In the genomic region with DNA sequence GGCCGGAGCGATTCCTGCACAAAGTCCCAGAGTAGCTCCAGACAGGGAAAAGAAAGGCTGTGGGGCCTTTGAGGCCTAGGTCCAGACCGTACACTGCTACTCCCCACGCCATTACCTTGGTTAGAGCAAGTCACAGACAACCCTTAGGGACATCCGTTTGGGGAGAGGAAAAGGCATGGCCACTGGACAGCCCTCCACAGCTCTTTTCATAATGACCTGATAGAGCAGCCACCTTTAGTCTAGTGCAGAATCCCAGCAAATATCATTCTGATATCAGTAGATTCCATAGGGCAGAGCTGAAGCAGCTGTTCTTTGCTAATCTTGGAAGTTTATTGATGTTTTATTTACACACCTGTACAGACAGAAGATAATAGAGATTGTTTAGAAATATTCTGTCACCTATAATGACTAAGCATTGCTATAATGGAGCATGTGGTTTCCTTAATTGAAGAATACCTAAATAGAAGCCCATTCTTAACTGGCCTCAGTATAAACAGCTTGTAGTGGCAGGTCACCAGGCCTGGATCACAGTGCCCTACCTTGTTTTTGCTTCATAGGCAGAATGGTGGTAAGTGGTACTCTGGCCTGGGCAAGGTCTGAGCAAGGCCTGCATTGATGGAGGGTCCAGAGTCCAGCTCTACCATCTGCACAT, we compare ENCODE assay signal across 8 cellular contexts. TPM values are rescaled to one million over a fixed set of nuclear protein-coding genes. Genes with fewer than 3 reads are reported as not detected.
A peak's percentile ranks its signal among the peaks of the same experiment; 100 is the strongest.
DNase-seq lines count a peak whose midpoint lies in the region; ATAC-seq and TF ChIP-seq lines count a peak whose summit lies in the region.

No MANE protein-coding gene starts in this region.

- H3K27ac ChIP-seq in OCI-LY1 (ENCODE audit: low read depth, low read length, poor library complexity, severe bottlenecking): peak overlapping the region; percentile 95
- peak overlapping the region; percentile 85 to 94 (median 92) for H3K27ac ChIP-seq in gastrocnemius medialis
- peak overlapping the region in 1 of 2 donors; percentile 48 for H3K27ac ChIP-seq in testis

- H3K4me2 ChIP-seq in OCI-LY1 (ENCODE audit: low read length): no peak overlapping the region

- TF ChIP-seq POLR2A in gastrocnemius medialis (IDR thresholded peaks at IDR 0.05) (no peak), testis (IDR thresholded peaks at IDR 0.05) (no peak)

- H3K27ac Mint-ChIP-seq in effector memory CD8-positive, alpha-beta T cell: peak overlapping the region; percentile 95 to 99

- H3K27me3 ChIP-seq in OCI-LY1 (ENCODE audit: insufficient read depth, low read length) (no peaks in the 10 kb centered on the region), gastrocnemius medialis (no peaks in the 10 kb centered on the region), H7 (ENCODE audit: control insufficient read depth, insufficient read depth, low read length) (no peaks in the 10 kb centered on the region), testis (no peaks in the 10 kb centered on the region)

- no peaks in the 10 kb centered on the region for H3K79me2 ChIP-seq in OCI-LY1 (ENCODE audit: insufficient read depth, low read length)

- no peaks in the 10 kb centered on the region for H3F3A ChIP-seq in OCI-LY1 (ENCODE audit: insufficient read depth, low read length)

- peak overlapping the region; percentile 65 to 74 for H3K4me3 Mint-ChIP-seq in effector memory CD8-positive, alpha-beta T cell

- H3K9me3 ChIP-seq in OCI-LY1 (ENCODE audit: low read length): no peaks in the 10 kb centered on the region
- no peaks in the 10 kb centered on the region for H3K9me3 ChIP-seq in gastrocnemius medialis
- H3K9me3 ChIP-seq in testis: no peaks in the 10 kb centered on the region

- 89 to 90% methylated on average over 5 of the region's 5 CpGs for WGBS in testis, 2 donors

- no peaks in the 10 kb centered on the region for H3K9me2 ChIP-seq in OCI-LY1 (ENCODE audit: low read depth, low read length)

- H4K20me1 ChIP-seq in OCI-LY1 (ENCODE audit: insufficient read depth, low read length): no peaks in the 10 kb centered on the region

- no peak for ATAC-seq in effector memory CD8-positive, alpha-beta T cell (replicated peaks)
- ATAC-seq in gastrocnemius medialis (peak; percentile 1 to 2), HG03469 (IDR thresholded peaks at IDR 0.05; ENCODE audit: unreplicated experiment) (no peak)

- no peak overlapping the region for H3K9ac ChIP-seq in OCI-LY1 (ENCODE audit: low read length)

- no peak overlapping the region for H2AFZ ChIP-seq in OCI-LY1 (ENCODE audit: low read length)

- H3K4me1 ChIP-seq in OCI-LY1 (ENCODE audit: insufficient read depth, low read length, severe bottlenecking): peaks cover 64% of the 10 kb centered on the region
- peaks cover 87 to 94% of the 10 kb centered on the region in 2 donors for H3K4me1 ChIP-seq in gastrocnemius medialis
- H3K4me1 ChIP-seq in testis: peaks cover 29% of the 10 kb centered on the region

- intact Hi-C loops in gastrocnemius medialis (cut with DNase I; ENCODE audit: low total_unique reads): loop anchor here (2.0 kb wide), 1 partner anchor 28 kb away; a partner anchor contains a TSS
- intact Hi-C loops in testis (cut with DNase I; ENCODE audit: low total_unique reads): no loop called here

- H3K36me3 ChIP-seq in OCI-LY1 (ENCODE audit: insufficient read depth, low read length) (no peaks in the 10 kb centered on the region; the same call in none of the 2 replicates), gastrocnemius medialis (no peaks in the 10 kb centered on the region), H7 (replicated peaks; ENCODE audit: control insufficient read depth, insufficient read depth, low read length) (no peaks in the 10 kb centered on the region), testis (ENCODE audit: low read depth, missing control alignments) (no peaks in the 10 kb centered on the region)

- H3K27me3 Mint-ChIP-seq in effector memory CD8-positive, alpha-beta T cell: no peaks in the 10 kb centered on the region

- DNase-seq in DMS53 (lab: John Stamatoyannopoulos, UW): peak; percentile 59
- DNase-seq in effector memory CD8-positive, alpha-beta T cell: no peak
- DNase-seq in gastrocnemius medialis: no peak
- DNase-seq in H7: no peak
- DNase-seq in testis: no peak
- no peak for DNase-seq in stimulated activated CD4-positive, alpha-beta T cell treated with anti-CD3 and anti-CD28 coated beads, Interleukin-15, amount 100 ng/mL, for 24 hours

- H3K9me3 Mint-ChIP-seq in effector memory CD8-positive, alpha-beta T cell: peaks cover 2 to 7% of the 10 kb centered on the region in 2 donors

- TF ChIP-seq CTCF in OCI-LY1 (IDR thresholded peaks at IDR 0.05; ENCODE audit: low read length) (no peak), gastrocnemius medialis (IDR thresholded peaks at IDR 0.05 in 4 of 5, conservative IDR thresholded peaks at IDR 0.05 in 1 of 5) (no peak), testis (IDR thresholded peaks at IDR 0.05) (no peak)

- in situ Hi-C loops in gastrocnemius medialis (cut with MboI; ENCODE audit: low sequenced_read_pairs in 4 of 4): no loop called here

- peaks cover 78% of the 10 kb centered on the region for H3K36me3 Mint-ChIP-seq in effector memory CD8-positive, alpha-beta T cell (ENCODE audit: insufficient read depth)

- H3K4me3 ChIP-seq in OCI-LY1 (ENCODE audit: low read depth, low read length, poor library complexity, severe bottlenecking): no peak overlapping the region
- no peak overlapping the region for H3K4me3 ChIP-seq in gastrocnemius medialis
- H3K4me3 ChIP-seq in H7 (ENCODE audit: insufficient read depth, low read depth, low read length): no peak overlapping the region
- no peak overlapping the region for H3K4me3 ChIP-seq in testis

- H3K4me1 Mint-ChIP-seq in effector memory CD8-positive, alpha-beta T cell (ENCODE audit: low read depth in 2 of 2): peaks cover 80 to 87% of the 10 kb centered on the region in 2 donors

RNA-seq across cellular contexts. Expression of a gene that starts 27.9 kb away (rescaled TPM):
- total RNA-seq in gastrocnemius medialis (100 to 1,000 TPM; 224 to 462 (median 396) TPM), testis (10 to 100 TPM; 82.4 to 95.1 TPM)
- 63.1 and 71.3 TPM in 2 replicates for total RNA-seq in H7 (2014; rRNA removed; shearing (Covaris generic))
- 87.0 TPM for polyA plus RNA-seq in testis (ENCODE audit: insufficient read depth, low read depth, low replicate concordance)

RNA-seq across cellular contexts. Expression of a gene that starts 52.3 kb away (rescaled TPM):
- total RNA-seq in gastrocnemius medialis (100 to 1,000 TPM in 3 of 4 donors, 10 to 100 TPM in 1; 85.8 to 162 (median 101) TPM), testis (100 to 1,000 TPM; 164 to 236 TPM)
- total RNA-seq in H7 (2014; rRNA removed; shearing (Covaris generic)): 94.4 and 114 TPM in 2 replicates
- polyA plus RNA-seq in testis (ENCODE audit: insufficient read depth, low read depth, low replicate concordance): 77.8 TPM

Comparison
In these comparisons a context has a peak if more than half of its experiments do, and no peak if none do; other contexts are left out.
1. ATAC-seq: peak in gastrocnemius medialis (2 of 2); none in effector memory CD8-positive, alpha-beta T cell (single experiment) and HG03469 (single experiment).